ENCODE assay signal across 8 cellular contexts in genomic region chr1:110203021-110203661, GRCh38. TPM values are rescaled to one million over a fixed set of nuclear protein-coding genes. Genes with fewer than 3 reads are reported as not detected.
DNase-seq lines count a peak whose midpoint lies in the region; ATAC-seq, FAIRE-seq and TF ChIP-seq lines count a peak whose summit lies in the region.

No MANE protein-coding gene starts in this region.

- 20 to 23% methylated on average over 6 of the region's 6 CpGs for WGBS in pancreas, 2 donors
- 34 to 37% methylated on average over 6 of the region's 6 CpGs for WGBS in aorta, 2 donors

- no peaks in the 10 kb centered on the region for H3K36me3 ChIP-seq in RWPE2 (ENCODE audit: low read depth)
- no peaks in the 10 kb centered on the region for H3K36me3 ChIP-seq in pancreas
- H3K36me3 ChIP-seq in aorta (ENCODE audit: control insufficient read depth in 1 of 2, insufficient read depth in 2 of 2, low read length in 1 of 2), result no peaks in the 10 kb centered on the region

- H3K4me1 ChIP-seq in RWPE2 (ENCODE audit: insufficient read depth, poor library complexity, severe bottlenecking), result no peaks in the 10 kb centered on the region
- peaks cover 3 to 8% (median 5%) of the 10 kb centered on the region in 3 donors for H3K4me1 ChIP-seq in pancreas
- no peaks in the 10 kb centered on the region for H3K4me1 ChIP-seq in aorta (ENCODE audit: control insufficient read depth in 1 of 2, insufficient read depth in 2 of 2, low read length in 2 of 2)

- DNase-seq in EH (ENCODE audit: low read depth) (peak; percentile 73), RWPE2 (ENCODE audit: low spot score) (no peak), activated T-helper 1 cell treated with Interleukin-2 at 50 U/mL for 16 hours (ENCODE audit: low read depth) (peak; percentile 26), fibroblast of villous mesenchyme (ENCODE audit: low read depth) (peak; percentile 64), pancreas (peak in 4 of 6 donors; percentile 21 to 75 (median 41)), aorta (no peak)

- intact Hi-C loops in pancreas (cut with DNase I), result loop anchor here (5.0 to 10.0 kb wide), 4 partner anchors 252 to 292 kb away; partner anchors contain the start of gene PROK1 (in 1 of the 3)
- intact Hi-C loops in aorta (cut with DNase I), result loop anchor here (2.0 to 10.0 kb wide), 2 partner anchors 258 to 292 kb away; no protein-coding TSS in a partner anchor

- no peak overlapping the region for H3K27ac ChIP-seq in RWPE2 (ENCODE audit: poor library complexity, severe bottlenecking)
- peak overlapping the region in 3 of 4 donors; percentile 31 to 53 (median 40) for H3K27ac ChIP-seq in pancreas
- H3K27ac ChIP-seq in aorta (ENCODE audit: low read depth in 1 of 2, low read length in 2 of 2), result no peak overlapping the region

- FAIRE-seq in pancreas (lab: Jason Lieb, UNC), result no peak

- H3K9me3 ChIP-seq in RWPE2 (ENCODE audit: severe bottlenecking) (no peaks in the 10 kb centered on the region), pancreas (no peaks in the 10 kb centered on the region), aorta (ENCODE audit: control insufficient read depth, low read length) (no peaks in the 10 kb centered on the region)

- peak; percentile 54 for ATAC-seq in RWPE2 (ENCODE audit: low read depth)
- ATAC-seq in pancreas, result peak; percentile 65 to 83 (median 72)
- peak; percentile 47 for ATAC-seq in aorta (ENCODE audit: low FRiP score)
- no peak for ATAC-seq in HG03460 (IDR thresholded peaks at IDR 0.05; ENCODE audit: unreplicated experiment)

- H3K27me3 ChIP-seq in RWPE2 (ENCODE audit: insufficient read depth, poor library complexity, severe bottlenecking) (no peaks in the 10 kb centered on the region), pancreas (no peaks in the 10 kb centered on the region), aorta (ENCODE audit: control insufficient read depth in 1 of 2, insufficient read depth in 2 of 2, low read length in 1 of 2) (no peaks in the 10 kb centered on the region)

- H3K4me3 ChIP-seq in RWPE2 (ENCODE audit: severe bottlenecking), result no peak overlapping the region
- H3K4me3 ChIP-seq in fibroblast of villous mesenchyme (ENCODE audit: low read depth, low read length), result no peak overlapping the region
- no peak overlapping the region for H3K4me3 ChIP-seq in pancreas
- H3K4me3 ChIP-seq in aorta (ENCODE audit: low read length in 2 of 2), result no peak overlapping the region

- TF ChIP-seq CTCF in LNCAP (IDR thresholded peaks at IDR 0.05) (peak; percentile 87), RWPE2 (IDR thresholded peaks at IDR 0.05; ENCODE audit: poor library complexity, severe bottlenecking) (peak; percentile 87), fibroblast of villous mesenchyme (IDR thresholded peaks at IDR 0.05; ENCODE audit: insufficient read depth, low read depth, low read length) (peak; percentile 84), pancreas (IDR thresholded peaks at IDR 0.05) (peak; percentile 70 to 84 (median 79))

RNA-seq across cellular contexts. Expression of gene KCNC4, which starts 7.0 kb away (rescaled TPM):
- total RNA-seq in fibroblast of villous mesenchyme, result 0.64 and 1.7 TPM in 2 replicates
- 10 to 100 TPM in 3 of 6 donors, 1 to 10 TPM in 3; 7.8 to 18.6 (median 10.5) TPM for total RNA-seq in pancreas
- polyA plus RNA-seq in pancreas, result 1 to 10 TPM; 5.4 to 5.8 TPM
- 10 to 100 TPM; 18.2 to 22.6 TPM for total RNA-seq in aorta
- polyA plus RNA-seq in aorta, result 1 to 10 TPM in 1 of 2 donors, under 1 TPM in 1; 0.75 to 4.8 TPM

RNA-seq across cellular contexts. Expression of gene SLC6A17, which starts 52.8 kb away (rescaled TPM):
- total RNA-seq in fibroblast of villous mesenchyme, result under 0.01 TPM in 2 replicates
- total RNA-seq in pancreas, result 1 to 10 TPM in 2 of 6 donors, under 1 TPM in 4; 0.31 to 2.4 (median 0.67) TPM
- polyA plus RNA-seq in pancreas, result 1 to 10 TPM; 2.1 to 7.1 TPM
- under 1 TPM; 0.21 to 0.49 TPM for total RNA-seq in aorta
- polyA plus RNA-seq in aorta, result under 1 TPM in 1 of 2 donors, not detected in 1; 0.18 TPM

Comparison
In these comparisons a context has a peak if more than half of its experiments do, and no peak if none do; other contexts are left out.
1. DNase-seq: peak in EH (single experiment), activated T-helper 1 cell treated with Interleukin-2 at 50 U/mL for 16 hours (single experiment), fibroblast of villous mesenchyme (single experiment) and pancreas (4 of 6); none in RWPE2 (single experiment) and aorta (0 of 2).
2. H3K27ac ChIP-seq: peak in pancreas (3 of 4); none in RWPE2 (single experiment) and aorta (0 of 2).
3. Peak in every context shown above with its lines, with median percentiles within 50 percentile points of each other: CTCF ChIP-seq.